Comparison of ENCODE assay signal across 23 cellular contexts in genomic region chr7:35702541-35702940, GRCh38. TPM values are rescaled to one million over a fixed set of nuclear protein-coding genes. Genes with fewer than 3 reads are reported as not detected.
DNase-seq lines count a peak whose midpoint lies in the region; ATAC-seq, FAIRE-seq and TF ChIP-seq lines count a peak whose summit lies in the region.
"Had no signal": no experiment of that assay in that cellular context is flagged by ENCODE, and none has a peak within 500 bp of the region (broad histone marks: within the 10 kb centered on the region; RNA-seq: fewer than 3 reads in every experiment).

No MANE protein-coding gene starts in this region.

- H4K20me1 ChIP-seq in HepG2 (ENCODE audit: insufficient read depth, low read length), result no peaks in the 10 kb centered on the region

- no TSS peak for BruUV-seq in HepG2 (replicated peaks; lab: Mats Ljungman, UMichigan)

- no peaks in the 10 kb centered on the region for H3K27me3 ChIP-seq in HepG2 (ENCODE audit: control insufficient read depth in 1 of 2, insufficient read depth in 2 of 2, low read length in 2 of 2)
- H3K27me3 ChIP-seq in right lobe of liver, result no peaks in the 10 kb centered on the region
- no peaks in the 10 kb centered on the region for H3K27me3 ChIP-seq in upper lobe of right lung
- H3K27me3 ChIP-seq in right atrium auricular region, result no peaks in the 10 kb centered on the region
- H3K27me3 ChIP-seq: SJSA1 had no signal

- no peaks in the 10 kb centered on the region for H3K79me2 ChIP-seq in HepG2 (ENCODE audit: insufficient read depth, low read length)

- H3K4me3 ChIP-seq in HepG2 (replicated peaks in 1 of 3; ENCODE audit: insufficient read depth in 1 of 3, low read depth in 2 of 3, low read length in 3 of 3) (no peak overlapping the region), right lobe of liver (no peak overlapping the region), upper lobe of right lung (no peak overlapping the region), right atrium auricular region (no peak overlapping the region)
- H3K4me3 ChIP-seq: SJSA1 had no signal

- TF ChIP-seq RAD21 in HepG2 (CRISPR knock-in tag; IDR thresholded peaks at IDR 0.05), result no peak

- POLR2A ChIA-PET in HepG2 (lab: Yijun Ruan, JAX), result no interaction called here

- no peak overlapping the region for H3K9ac ChIP-seq in HepG2 (ENCODE audit: insufficient read depth, low read depth, low read length)

- TF ChIP-seq POLR2A in HepG2 (IDR thresholded peaks at IDR 0.05; ENCODE audit: insufficient read depth in 1 of 2, low read depth in 2 of 2, low read length in 2 of 2) (no peak), right lobe of liver (IDR thresholded peaks at IDR 0.05) (no peak)

- CTCF ChIA-PET in HepG2 (lab: Yijun Ruan, JAX; ENCODE audit: low intra/inter-chr PET ratio, low total read pairs), result no interaction called here

- in situ Hi-C loops in HepG2 (cut with HindIII; ENCODE audit: extremely low pct_ligation_motif_present, low pct_unique_long_range_greater_than_20kb), result loop anchor here (25.0 kb wide), 1 partner anchor 610 kb away; no protein-coding TSS in a partner anchor

- TF ChIP-seq EP300 in HepG2 (IDR thresholded peaks at IDR 0.05; ENCODE audit: low read depth in 2 of 2, low read length in 2 of 2) (no peak), HepG2 (CRISPR knock-in tag; IDR thresholded peaks at IDR 0.05; ENCODE audit: borderline replicate concordance) (no peak)

- 5% methylated on average over 2 of the region's 4 CpGs for WGBS in HepG2 (ENCODE audit: low lambda C conversion rate)
- WGBS in right lobe of liver (ENCODE audit: insufficient coverage, low coverage, low lambda C conversion rate, missing lambda C conversion rate), result 89% methylated on average over 3 of the region's 4 CpGs

- DNase-seq in HepG2 (ENCODE audit: low spot score) (no peak), right lobe of liver (no peak), RPMI7951 (ENCODE audit: low read depth) (peak; percentile 21), foreskin melanocyte (peak; percentile 53), SKM-1 treated with dmso at 0.1 percent for 144 hours (lab: John Stamatoyannopoulos, UW; ENCODE audit: unreplicated experiment) (no peak), upper lobe of right lung (no peak), right atrium auricular region (ENCODE audit: low spot score) (no peak)
- no peak for DNase-seq in activated CD8-positive, alpha-beta memory T cell treated with anti-CD3 and anti-CD28 coated beads for 24 hours
- DNase-seq: 8988T, Calu3, NCI-H1092, NCI-H1436, NCI-H187, NCI-H2081 treated with DMSO at 0.1 percent for 48 hours, NCI-H446, NCI-H524 treated with DMSO at 0.1 percent for 48 hours, NCI-H774, T-cell had no signal

- no peak for FAIRE-seq in HepG2 (lab: Jason Lieb, UNC)
- FAIRE-seq: GM19239, H54, RCC 7860 had no signal

- H3K36me3 ChIP-seq in HepG2 (replicated peaks in 1 of 2; ENCODE audit: control insufficient read depth in 1 of 2, insufficient read depth in 2 of 2, low read length in 2 of 2) (no peaks in the 10 kb centered on the region), right lobe of liver (no peaks in the 10 kb centered on the region), upper lobe of right lung (no peaks in the 10 kb centered on the region), right atrium auricular region (no peaks in the 10 kb centered on the region)
- H3K36me3 ChIP-seq: SJSA1 had no signal

- no peak overlapping the region for H3K4me2 ChIP-seq in HepG2 (ENCODE audit: low read depth, low read length)

- intact Hi-C loops in HepG2 (cut with micrococcal nuclease; ENCODE audit: unreplicated experiment), result no loop called here
- intact Hi-C loops in right lobe of liver (cut with DNase I), result no loop called here
- intact Hi-C loops in upper lobe of right lung (cut with DNase I), result loop anchor here (10.0 kb wide), 1 partner anchor 202 kb away; no protein-coding TSS in a partner anchor

- H3K27ac ChIP-seq in HepG2 (ENCODE audit: extremely low read length, insufficient read depth, low read length), result no peak overlapping the region
- H3K27ac ChIP-seq in right lobe of liver, result no peak overlapping the region
- no peak overlapping the region for H3K27ac ChIP-seq in upper lobe of right lung
- H3K27ac ChIP-seq in right atrium auricular region, result no peak overlapping the region
- H3K27ac ChIP-seq: SJSA1 had no signal

- no peak overlapping the region for H2AFZ ChIP-seq in HepG2 (ENCODE audit: low read length)

- H3K9me3 ChIP-seq in HepG2 (ENCODE audit: low read length) (no peaks in the 10 kb centered on the region), right lobe of liver (no peaks in the 10 kb centered on the region), upper lobe of right lung (no peaks in the 10 kb centered on the region), right atrium auricular region (no peaks in the 10 kb centered on the region)
- H3K9me3 ChIP-seq: SJSA1 had no signal

- H3K4me1 ChIP-seq in HepG2 (ENCODE audit: insufficient read depth, low read length) (peaks cover 2% of the 10 kb centered on the region), right lobe of liver (no peaks in the 10 kb centered on the region), upper lobe of right lung (no peaks in the 10 kb centered on the region), right atrium auricular region (no peaks in the 10 kb centered on the region)

- ATAC-seq in HepG2 (no peak; the same call in 2 of the 3 replicates), right lobe of liver (no peak), upper lobe of right lung (no peak)
- ATAC-seq: Right ventricle myocardium inferior, T-cell had no signal

- TF ChIP-seq CTCF in HepG2 (CRISPR knock-in tag; IDR thresholded peaks at IDR 0.05) (no peak), right lobe of liver (IDR thresholded peaks at IDR 0.05) (no peak), upper lobe of right lung (IDR thresholded peaks at IDR 0.05) (no peak), right atrium auricular region (IDR thresholded peaks at IDR 0.05) (no peak)

TF ChIP-seq in HepG2, 621 proteins besides CTCF, POLR2A, EP300 and RAD21 (continues in another document):
- no peak for TF ChIP-seq KLF13 (CRISPR knock-in tag; IDR thresholded peaks at IDR 0.05)
- no peak for TF ChIP-seq IRX3 (CRISPR knock-in tag; IDR thresholded peaks at IDR 0.05; ENCODE audit: borderline replicate concordance, low read depth)
- no peak for TF ChIP-seq ZSCAN31 (CRISPR knock-in tag; IDR thresholded peaks at IDR 0.05; ENCODE audit: low read depth)
- TF ChIP-seq ELF1 (CRISPR knock-in tag; IDR thresholded peaks at IDR 0.05), result no peak
- no peak for TF ChIP-seq ZNF333 (CRISPR knock-in tag; IDR thresholded peaks at IDR 0.05; ENCODE audit: borderline replicate concordance)
- TF ChIP-seq MAFK (conservative IDR thresholded peaks at IDR 0.05 in 1 of 2, IDR thresholded peaks at IDR 0.05 in 1 of 2; ENCODE audit: low read length in 2 of 2), result peak; percentile 85 to 87
- no peak for TF ChIP-seq GABPB1 (CRISPR knock-in tag; IDR thresholded peaks at IDR 0.05)
- no peak for TF ChIP-seq ZFP82 (CRISPR knock-in tag; IDR thresholded peaks at IDR 0.05; ENCODE audit: borderline replicate concordance)
- TF ChIP-seq DNMT1 (CRISPR knock-in tag; IDR thresholded peaks at IDR 0.05), result no peak
- no peak for TF ChIP-seq MXD4 (CRISPR knock-in tag; IDR thresholded peaks at IDR 0.05)
- TF ChIP-seq STAG1 (CRISPR knock-in tag; IDR thresholded peaks at IDR 0.05), result no peak
- TF ChIP-seq MAFF (IDR thresholded peaks at IDR 0.05; ENCODE audit: low read depth, low read length), result peak; percentile 85
- TF ChIP-seq, protein P1, sequence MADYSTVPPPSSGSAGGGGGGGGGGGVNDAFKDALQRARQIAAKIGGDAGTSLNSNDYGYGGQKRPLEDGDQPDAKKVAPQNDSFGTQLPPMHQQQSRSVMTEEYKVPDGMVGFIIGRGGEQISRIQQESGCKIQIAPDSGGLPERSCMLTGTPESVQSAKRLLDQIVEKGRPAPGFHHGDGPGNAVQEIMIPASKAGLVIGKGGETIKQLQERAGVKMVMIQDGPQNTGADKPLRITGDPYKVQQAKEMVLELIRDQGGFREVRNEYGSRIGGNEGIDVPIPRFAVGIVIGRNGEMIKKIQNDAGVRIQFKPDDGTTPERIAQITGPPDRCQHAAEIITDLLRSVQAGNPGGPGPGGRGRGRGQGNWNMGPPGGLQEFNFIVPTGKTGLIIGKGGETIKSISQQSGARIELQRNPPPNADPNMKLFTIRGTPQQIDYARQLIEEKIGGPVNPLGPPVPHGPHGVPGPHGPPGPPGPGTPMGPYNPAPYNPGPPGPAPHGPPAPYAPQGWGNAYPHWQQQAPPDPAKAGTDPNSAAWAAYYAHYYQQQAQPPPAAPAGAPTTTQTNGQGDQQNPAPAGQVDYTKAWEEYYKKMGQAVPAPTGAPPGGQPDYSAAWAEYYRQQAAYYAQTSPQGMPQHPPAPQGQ (CRISPR knock-in tag; IDR thresholded peaks at IDR 0.05; ENCODE audit: borderline replicate concordance), result no peak
- no peak for TF ChIP-seq ZNF589 (CRISPR knock-in tag; conservative IDR thresholded peaks at IDR 0.05)

RNA-seq across cellular contexts. Expression of gene HERPUD2, which starts 7.6 kb away (rescaled TPM):
- total RNA-seq in HepG2 (2016; rRNA removed; fragmentation: Illumina TruSeq; extraction: Trizol) (10.4 and 10.7 TPM in 2 replicates), right lobe of liver (10 to 100 TPM; 15.4 to 26.7 (median 20.6) TPM), upper lobe of right lung (32.6 TPM), right atrium auricular region (10 to 100 TPM; 14.0 to 23.9 TPM)
- 4.8 and 6.9 TPM in 2 replicates for total RNA-seq in HepG2 (2016; cell fraction: cytosol; rRNA removed; fragmentation: Illumina TruSeq; extraction: Trizol; ENCODE audit: low read depth)
- 8.1 and 9.2 TPM in 2 replicates for total RNA-seq in HepG2 (2016; cell fraction: insoluble cytoplasmic fraction; rRNA removed; fragmentation: Illumina TruSeq; extraction: Trizol)
- total RNA-seq in HepG2 (2016; cell fraction: membrane; rRNA removed; fragmentation: Illumina TruSeq; extraction: Trizol), result 8.7 and 11.4 TPM in 2 replicates
- 7.9 and 9.8 TPM in 2 replicates for total RNA-seq in HepG2 (2016; cell fraction: nucleus; rRNA removed; fragmentation: Illumina TruSeq; extraction: Trizol)
- polyA plus RNA-seq in HepG2 (2011; rRNA removed), result 38.6 and 41.5 TPM in 2 replicates
- 25.1 and 28.9 TPM in 2 replicates for polyA plus RNA-seq in HepG2 (2011; cell fraction: cytosol; rRNA removed)
- 15.1 and 15.2 TPM in 2 replicates for polyA plus RNA-seq in HepG2 (2011; cell fraction: nucleus; rRNA removed)
- 14.4 and 14.8 TPM in 2 replicates for polyA plus RNA-seq in HepG2 (2012)
- 1.7 and 2.5 TPM in 2 replicates for polyA plus RNA-seq in HepG2 (2016; cell fraction: cytosol; fragmentation: Illumina TruSeq; extraction: Trizol; ENCODE audit: low read depth)
- polyA plus RNA-seq in HepG2 (2016; cell fraction: insoluble cytoplasmic fraction; fragmentation: Illumina TruSeq; extraction: Trizol; ENCODE audit: low read depth), result 11.0 and 11.1 TPM in 2 replicates
- polyA plus RNA-seq in HepG2 (2016; cell fraction: membrane; fragmentation: Illumina TruSeq; extraction: Trizol; ENCODE audit: low read depth), result 5.4 and 5.8 TPM in 2 replicates
- polyA plus RNA-seq in HepG2 (2016; cell fraction: nucleus; fragmentation: Illumina TruSeq; extraction: Trizol; ENCODE audit: insufficient read depth, low read depth), result 9.9 and 12.3 TPM in 2 replicates
- polyA minus RNA-seq in HepG2 (2011; rRNA and poly(A)+ RNA removed; ENCODE audit: low replicate concordance), result 67.6 and 68.6 TPM in 2 replicates
- polyA minus RNA-seq in HepG2 (2011; cell fraction: cytosol; rRNA and poly(A)+ RNA removed), result 21.0 and 26.4 TPM in 2 replicates
- 38.2 and 43.6 TPM in 2 replicates for polyA minus RNA-seq in HepG2 (2011; cell fraction: nucleus; rRNA and poly(A)+ RNA removed)
- 40.4 and 55.2 TPM in 2 replicates for total RNA-seq in RPMI7951 (2014; rRNA removed; shearing (Covaris generic))

Comparison
In these comparisons a context has a peak if more than half of its experiments do, and no peak if none do; other contexts are left out.
1. DNase-seq: peak in RPMI7951 (single experiment) and foreskin melanocyte (single experiment); none in HepG2 (single experiment), right lobe of liver (0 of 3), SKM-1 treated with dmso at 0.1 percent for 144 hours (single experiment), activated CD8-positive, alpha-beta memory T cell treated with anti-CD3 and anti-CD28 coated beads for 24 hours (single experiment), upper lobe of right lung (single experiment) and right atrium auricular region (single experiment).